In the genomic region with DNA sequence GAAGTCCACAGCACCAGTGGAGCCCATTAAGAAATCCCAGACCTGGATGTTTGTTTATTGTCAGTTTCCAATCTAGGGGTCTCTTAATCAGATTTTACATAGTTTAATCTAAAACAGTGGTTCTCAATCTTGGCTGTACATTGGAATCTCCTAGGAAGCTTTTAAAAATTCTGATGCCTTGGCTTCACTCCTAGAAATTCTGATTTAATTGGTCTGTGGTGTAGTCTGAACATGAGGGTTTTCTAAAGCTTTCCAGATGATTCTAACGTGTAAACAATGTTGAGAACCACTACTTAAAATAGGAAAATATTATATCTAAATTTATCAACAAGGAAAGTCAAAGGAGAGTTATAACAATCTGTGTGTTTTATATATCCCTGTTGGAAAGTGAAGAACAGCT, we compare ENCODE assay signal across 23 cellular contexts.
"Had no signal": no experiment of that assay in that cellular context is flagged by ENCODE, and none has a peak within 500 bp of the region (broad histone marks: within the 10 kb centered on the region; RNA-seq: fewer than 3 reads in every experiment).

No MANE protein-coding gene starts in this region.

- H3K4me1 Mint-ChIP-seq: activated CD4-positive, alpha-beta T cell treated with anti-CD3 and anti-CD28 coated beads for 36 hours; activated CD8-positive, alpha-beta memory T cell treated with anti-CD3 and anti-CD28 coated beads, Interleukin-2, amount 10 ng/mL, durations not matched to agents 7 days and 5 days; brain; T-cell had no signal

- H3K9me3 ChIP-seq: gastrocnemius medialis, mucosa of descending colon, right lobe of liver, thoracic aorta had no signal

- H3K27me3 ChIP-seq: gastrocnemius medialis, right lobe of liver had no signal

- H3K4me3 Mint-ChIP-seq: activated CD4-positive, alpha-beta T cell treated with anti-CD3 and anti-CD28 coated beads for 36 hours; activated CD8-positive, alpha-beta memory T cell treated with anti-CD3 and anti-CD28 coated beads, Interleukin-2, amount 10 ng/mL, durations not matched to agents 7 days and 5 days; activated CD8-positive, alpha-beta T cell treated with anti-CD3 and anti-CD28 coated beads, Interleukin-2, amount 10 ng/mL, durations not matched to agents 7 days and 5 days; brain; effector memory CD8-positive, alpha-beta T cell; natural killer cell treated with Interleukin-12 subunit alpha and Interleukin-12 subunit beta and Interleukin-15 and Interleukin-18, amount 100 ng/mL, for 72 hours; T-cell had no signal

- H3K4me1 ChIP-seq: gastrocnemius medialis, right lobe of liver had no signal

- H3K36me3 ChIP-seq: gastrocnemius medialis, right lobe of liver, thoracic aorta had no signal

- ATAC-seq: activated CD4-positive, alpha-beta T cell treated with anti-CD3 and anti-CD28 coated beads for 36 hours; activated CD8-positive, alpha-beta memory T cell treated with anti-CD3 and anti-CD28 coated beads, Interleukin-2, amount 10 ng/mL, durations not matched to agents 7 days and 5 days; activated CD8-positive, alpha-beta T cell treated with anti-CD3 and anti-CD28 coated beads, Interleukin-2, amount 10 ng/mL, durations not matched to agents 7 days and 5 days; activated naive CD4-positive, alpha-beta T cell treated with anti-CD3 and anti-CD28 coated beads, Interleukin-2, amount 50 U/mL, for 72 hours; effector memory CD8-positive, alpha-beta T cell; gastrocnemius medialis; left ventricle myocardium superior; mucosa of descending colon; natural killer cell treated with Interleukin-12 subunit alpha and Interleukin-12 subunit beta and Interleukin-15 and Interleukin-18, amount 100 ng/mL, for 72 hours; right lobe of liver; stimulated activated naive CD8-positive, alpha-beta T cell treated with anti-CD3 and anti-CD28 coated beads, Interleukin-15, Interleukin-2, amounts not matched to agents 100 U/mL and 50 U/mL, for 24 hours; T-cell had no signal

- H3K36me3 Mint-ChIP-seq: activated CD8-positive, alpha-beta memory T cell treated with anti-CD3 and anti-CD28 coated beads, Interleukin-2, amount 10 ng/mL, durations not matched to agents 7 days and 5 days; activated naive CD4-positive, alpha-beta T cell treated with anti-CD3 and anti-CD28 coated beads, Interleukin-2, amount 50 U/mL, for 72 hours; brain; T-cell had no signal

- H3K27ac ChIP-seq: coronary artery, gastrocnemius medialis, right lobe of liver, thoracic aorta had no signal

- DNase-seq: activated CD4-positive, alpha-beta T cell treated with anti-CD3 and anti-CD28 coated beads for 36 hours; activated CD4-positive, CD25-positive, alpha-beta regulatory T cell; activated CD8-positive, alpha-beta memory T cell treated with anti-CD3 and anti-CD28 coated beads, Interleukin-2, amount 10 ng/mL, durations not matched to agents 7 days and 5 days; activated CD8-positive, alpha-beta T cell treated with anti-CD3 and anti-CD28 coated beads, Interleukin-2, amount 10 ng/mL, durations not matched to agents 7 days and 5 days; activated T-cell treated with anti-CD3 and anti-CD28 coated beads, Interleukin-2, amount 50 U/mL, for 48 hours; anterior cingulate cortex; effector memory CD8-positive, alpha-beta T cell; gastrocnemius medialis; glutamatergic neuron; islet precursor cell; left ventricle myocardium superior; mucosa of descending colon; right lobe of liver; stimulated activated CD4-positive, alpha-beta T cell treated with anti-CD3 and anti-CD28 coated beads, Interleukin-2, amount 100 ng/mL, for 48 hours; stimulated activated naive CD8-positive, alpha-beta T cell treated with anti-CD3 and anti-CD28 coated beads, Interleukin-15, Interleukin-2, amounts not matched to agents 100 U/mL and 50 U/mL, for 24 hours; T-cell; trophoblast cell had no signal

- H3K27ac Mint-ChIP-seq: activated CD4-positive, alpha-beta T cell treated with anti-CD3 and anti-CD28 coated beads for 36 hours; activated CD8-positive, alpha-beta memory T cell treated with anti-CD3 and anti-CD28 coated beads, Interleukin-2, amount 10 ng/mL, durations not matched to agents 7 days and 5 days; activated CD8-positive, alpha-beta T cell treated with anti-CD3 and anti-CD28 coated beads, Interleukin-2, amount 10 ng/mL, durations not matched to agents 7 days and 5 days; activated naive CD4-positive, alpha-beta T cell treated with anti-CD3 and anti-CD28 coated beads, Interleukin-2, amount 50 U/mL, for 72 hours; activated T-helper 2 cell treated with anti-CD3 and anti-CD28 coated beads, Interferon-gamma antibody, Interleukin-2, Interleukin-4, amounts not matched to agents 10 μg/mL and 5 μg/mL and 100 μg/mL, durations not matched to agents 14 hours and 24 hours and 36 hours; effector memory CD8-positive, alpha-beta T cell; natural killer cell treated with Interleukin-12 subunit alpha and Interleukin-12 subunit beta and Interleukin-15 and Interleukin-18, amount 100 ng/mL, for 72 hours; T-cell had no signal

- H3K9me3 Mint-ChIP-seq: activated naive CD4-positive, alpha-beta T cell treated with anti-CD3 and anti-CD28 coated beads, Interleukin-2, amount 50 U/mL, for 72 hours; activated T-helper 2 cell treated with anti-CD3 and anti-CD28 coated beads, Interferon-gamma antibody, Interleukin-2, Interleukin-4, amounts not matched to agents 10 μg/mL and 5 μg/mL and 100 μg/mL, durations not matched to agents 14 hours and 24 hours and 36 hours; brain; effector memory CD8-positive, alpha-beta T cell; natural killer cell treated with Interleukin-12 subunit alpha and Interleukin-12 subunit beta and Interleukin-15 and Interleukin-18, amount 100 ng/mL, for 72 hours; T-cell had no signal

- H3K4me3 ChIP-seq: coronary artery, gastrocnemius medialis, mucosa of descending colon, right lobe of liver, thoracic aorta had no signal
